Comparison of ENCODE assay signal across 31 cellular contexts in genomic region chr16:65624246-65624645, GRCh38.
"Had no signal": no experiment of that assay in that cellular context is flagged by ENCODE, and none has a peak within 500 bp of the region (broad histone marks: within the 10 kb centered on the region; RNA-seq: fewer than 3 reads in every experiment).

No MANE protein-coding gene starts in this region.

- H3K4me3 ChIP-seq: coronary artery, dorsolateral prefrontal cortex, gastrocnemius medialis, heart left ventricle had no signal

- H3K27ac ChIP-seq: brain microvascular endothelial cell, coronary artery, dorsolateral prefrontal cortex, foreskin keratinocyte, gastrocnemius medialis, heart left ventricle, VCaP had no signal

- H3K9me3 Mint-ChIP-seq: activated CD8-positive, alpha-beta T cell treated with anti-CD3 and anti-CD28 coated beads for 36 hours; dendritic cell treated with granulocyte-macrophage colony-stimulating factor and Interleukin-4, amounts not matched to agents 40 ng/mL and 50 ng/mL, for 4 days; endodermal cell had no signal

- H3K4me1 ChIP-seq: foreskin keratinocyte, gastrocnemius medialis, heart left ventricle had no signal

- H3K27ac Mint-ChIP-seq: activated CD8-positive, alpha-beta T cell treated with anti-CD3 and anti-CD28 coated beads for 36 hours; activated naive CD8-positive, alpha-beta T cell; activated T-helper 17 cell treated with anti-CD3 and anti-CD28 coated beads, Interleukin-2, amount 50 U/mL, for 72 hours; dendritic cell treated with granulocyte-macrophage colony-stimulating factor and Interleukin-4, amounts not matched to agents 40 ng/mL and 50 ng/mL, for 4 days; endodermal cell; WTC11 had no signal

- FAIRE-seq: astrocyte, TTC549 had no signal

- H3K27me3 ChIP-seq: brain microvascular endothelial cell, foreskin keratinocyte, gastrocnemius medialis had no signal

- H3K4me1 Mint-ChIP-seq: activated T-helper 17 cell treated with anti-CD3 and anti-CD28 coated beads, Interleukin-2, amount 50 U/mL, for 72 hours; central memory CD8-positive, alpha-beta T cell; endodermal cell had no signal

- ATAC-seq: activated CD8-positive, alpha-beta T cell treated with anti-CD3 and anti-CD28 coated beads for 36 hours; activated T-cell treated with anti-CD3 and anti-CD28 coated beads, Interleukin-2, amount 50 U/mL, for 4 hours; activated T-helper 17 cell treated with anti-CD3 and anti-CD28 coated beads, Interleukin-2, amount 50 U/mL, for 72 hours; esophagus mucosa; foreskin keratinocyte; gastrocnemius medialis; heart left ventricle; WTC11 had no signal

- H3K36me3 ChIP-seq: brain microvascular endothelial cell, gastrocnemius medialis, heart left ventricle had no signal

- DNase-seq: activated CD4-positive, alpha-beta T cell treated with anti-CD3 and anti-CD28 coated beads for 1 hour; activated CD4-positive, alpha-beta T cell treated with anti-CD3 and anti-CD28 coated beads for 4 hours; activated CD4-positive, alpha-beta T cell treated with anti-CD3 and anti-CD28 coated beads, Interleukin-2, amount 50 U/mL, for 1 hour; activated CD4-positive, alpha-beta T cell treated with anti-CD3 and anti-CD28 coated beads, Interleukin-2, amount 50 U/mL, for 48 hours; activated CD8-positive, alpha-beta memory T cell treated with anti-CD3 and anti-CD28 coated beads for 24 hours; activated CD8-positive, alpha-beta T cell treated with anti-CD3 and anti-CD28 coated beads for 36 hours; activated effector memory CD4-positive, alpha-beta T cell treated with Interleukin-2 at 50 U/mL for 16 hours; activated gamma-delta T cell treated with Interleukin-2 at 50 U/mL for 16 hours; activated naive CD4-positive, alpha-beta T cell treated with anti-CD3 and anti-CD28 coated beads, Interleukin-2, amount 50 U/mL, for 16 hours; activated naive CD4-positive, alpha-beta T cell treated with Interleukin-2 at 50 U/mL for 16 hours; activated T-cell treated with anti-CD3 and anti-CD28 coated beads, Interleukin-2, amount 50 U/mL, for 4 hours; amniotic stem cell; brain microvascular endothelial cell; dorsolateral prefrontal cortex; effector memory CD4-positive, alpha-beta T cell; endodermal cell; foreskin keratinocyte; gastrocnemius medialis; glutamatergic neuron; heart left ventricle; T-helper 2 cell had no signal

- H3K36me3 Mint-ChIP-seq: activated naive CD8-positive, alpha-beta T cell; WTC11 had no signal

- H3K9me3 ChIP-seq: gastrocnemius medialis, heart left ventricle had no signal

- H3K27me3 Mint-ChIP-seq: activated CD8-positive, alpha-beta T cell treated with anti-CD3 and anti-CD28 coated beads for 36 hours; activated naive CD8-positive, alpha-beta T cell; activated T-helper 17 cell treated with anti-CD3 and anti-CD28 coated beads, Interleukin-2, amount 50 U/mL, for 72 hours; central memory CD8-positive, alpha-beta T cell; dendritic cell treated with granulocyte-macrophage colony-stimulating factor and Interleukin-4, amounts not matched to agents 40 ng/mL and 50 ng/mL, for 4 days had no signal

- H3K4me3 Mint-ChIP-seq: activated CD8-positive, alpha-beta T cell treated with anti-CD3 and anti-CD28 coated beads for 36 hours; activated naive CD8-positive, alpha-beta T cell; activated T-cell treated with anti-CD3 and anti-CD28 coated beads, Interleukin-2, amount 50 U/mL, for 4 hours; activated T-helper 17 cell treated with anti-CD3 and anti-CD28 coated beads, Interleukin-2, amount 50 U/mL, for 72 hours; central memory CD8-positive, alpha-beta T cell; dendritic cell treated with granulocyte-macrophage colony-stimulating factor and Interleukin-4, amounts not matched to agents 40 ng/mL and 50 ng/mL, for 4 days; endodermal cell; WTC11 had no signal
